In the genomic region with DNA sequence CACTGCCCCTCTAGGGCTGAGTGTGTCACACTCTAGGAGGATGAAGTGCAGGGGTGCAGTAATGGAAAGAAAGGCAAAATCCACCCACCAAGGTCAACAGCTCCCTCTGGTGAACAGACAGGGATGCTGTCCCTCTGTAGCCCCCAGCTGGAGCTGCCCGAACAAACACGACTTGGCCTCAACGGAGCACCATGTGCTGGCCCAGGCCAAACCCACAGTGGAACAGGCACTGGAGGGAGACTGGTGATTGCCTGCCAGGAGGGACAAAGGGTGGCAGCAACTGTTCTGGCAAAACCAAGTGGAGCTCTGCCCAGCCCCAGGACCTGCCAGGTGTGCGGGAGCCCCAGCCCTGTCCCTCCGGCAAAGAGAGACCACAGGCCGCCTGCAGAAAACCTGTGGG, we compare ENCODE assay signal across 12 cellular contexts. TPM values are rescaled to one million over a fixed set of nuclear protein-coding genes. Genes with fewer than 3 reads are reported as not detected.
DNase-seq lines count a peak whose midpoint lies in the region; TF ChIP-seq lines count a peak whose summit lies in the region.
"Had no signal": no experiment of that assay in that cellular context is flagged by ENCODE, and none has a peak within 500 bp of the region (broad histone marks: within the 10 kb centered on the region; RNA-seq: fewer than 3 reads in every experiment).

No MANE protein-coding gene starts in this region.

- H3K4me1 Mint-ChIP-seq in T-helper 2 cell treated with Interferon-gamma antibody and Interleukin-4, amounts not matched to agents 5 μg/mL and 100 μg/mL, for 36 hours (ENCODE audit: low read depth): peaks cover 4% of the 10 kb centered on the region
- peaks cover 4% of the 10 kb centered on the region for H3K4me1 Mint-ChIP-seq in glutamatergic neuron (ENCODE audit: low read depth, unreplicated experiment)

- H3K9me3 Mint-ChIP-seq in T-helper 2 cell treated with Interferon-gamma antibody and Interleukin-4, amounts not matched to agents 5 μg/mL and 100 μg/mL, for 36 hours: no peaks in the 10 kb centered on the region
- no peaks in the 10 kb centered on the region for H3K9me3 Mint-ChIP-seq in glutamatergic neuron (ENCODE audit: unreplicated experiment)

- no peaks in the 10 kb centered on the region for H3K9me3 ChIP-seq in SJCRH30 (replicated peaks)
- H3K9me3 ChIP-seq: adrenal gland, Peyer's patch, suprapubic skin had no signal

- peak overlapping the region; percentile 20 for H3K27ac Mint-ChIP-seq in T-helper 2 cell treated with Interferon-gamma antibody and Interleukin-4, amounts not matched to agents 5 μg/mL and 100 μg/mL, for 36 hours
- H3K27ac Mint-ChIP-seq in glutamatergic neuron (ENCODE audit: unreplicated experiment): no peak overlapping the region

- H3K4me3 Mint-ChIP-seq in T-helper 2 cell treated with Interferon-gamma antibody and Interleukin-4, amounts not matched to agents 5 μg/mL and 100 μg/mL, for 36 hours: no peak overlapping the region
- H3K4me3 Mint-ChIP-seq in glutamatergic neuron (ENCODE audit: unreplicated experiment): no peak overlapping the region

- H3K27me3 Mint-ChIP-seq in T-helper 2 cell treated with Interferon-gamma antibody and Interleukin-4, amounts not matched to agents 5 μg/mL and 100 μg/mL, for 36 hours (ENCODE audit: low read depth): no peaks in the 10 kb centered on the region
- H3K27me3 Mint-ChIP-seq in glutamatergic neuron (ENCODE audit: unreplicated experiment): peaks cover 4% of the 10 kb centered on the region

- H3K27ac ChIP-seq in SJCRH30: no peak overlapping the region
- H3K27ac ChIP-seq: adrenal gland, Peyer's patch, suprapubic skin had no signal

- H3K4me1 ChIP-seq in SJCRH30: no peaks in the 10 kb centered on the region
- H3K4me1 ChIP-seq: adrenal gland, Peyer's patch, suprapubic skin had no signal

- no peaks in the 10 kb centered on the region for H3K27me3 ChIP-seq in SJCRH30
- H3K27me3 ChIP-seq: adrenal gland, Peyer's patch, suprapubic skin had no signal

- H3K4me3 ChIP-seq in cardiac fibroblast (replicated peaks in 1 of 2; ENCODE audit: low read depth in 2 of 2, low read length in 2 of 2) (no peak overlapping the region), retinal pigment epithelial cell (ENCODE audit: low read length) (no peak overlapping the region), SJCRH30 (no peak overlapping the region)
- H3K4me3 ChIP-seq: adrenal gland, Peyer's patch, suprapubic skin had no signal

- peak; percentile 9 for TF ChIP-seq CTCF in cardiac fibroblast (IDR thresholded peaks at IDR 0.05; ENCODE audit: low read depth, low read length)
- TF ChIP-seq CTCF in retinal pigment epithelial cell (conservative IDR thresholded peaks at IDR 0.05; ENCODE audit: low read depth, low read length): peak; percentile 37
- TF ChIP-seq CTCF in glutamatergic neuron (IDR thresholded peaks at IDR 0.05; ENCODE audit: partially characterized antibody, unreplicated experiment): no peak

- peaks cover 76% of the 10 kb centered on the region for H3K36me3 ChIP-seq in SJCRH30

- no peak for DNase-seq in T-helper 2 cell treated with Interferon-gamma antibody and Interleukin-4, amounts not matched to agents 5 μg/mL and 100 μg/mL, for 36 hours (ENCODE audit: low spot score)
- DNase-seq in T-helper 2 cell (no peak), Kasumi-1 (lab: John Stamatoyannopoulos, UW) (peak; percentile 10 to 16), cardiac fibroblast (ENCODE audit: low read depth in 2 of 2) (peak in 1 of 2 donors; percentile 4), retinal pigment epithelial cell (ENCODE audit: low read depth) (no peak), SJCRH30 (no peak), RKO (ENCODE audit: low spot score) (no peak), glutamatergic neuron (no peak)
- DNase-seq: adrenal gland, DMS79 treated with DMSO at 0.1 percent for 48 hours had no signal

- peaks cover 65% of the 10 kb centered on the region for H3K36me3 Mint-ChIP-seq in T-helper 2 cell treated with Interferon-gamma antibody and Interleukin-4, amounts not matched to agents 5 μg/mL and 100 μg/mL, for 36 hours (ENCODE audit: low read depth)
- peaks cover 7% of the 10 kb centered on the region for H3K36me3 Mint-ChIP-seq in glutamatergic neuron (ENCODE audit: unreplicated experiment)

RNA-seq across cellular contexts. Expression of a gene that starts 20.7 kb away (rescaled TPM):
- total RNA-seq in SJCRH30 (2014; rRNA removed; shearing (Covaris generic)): 222 and 224 TPM in 2 replicates
- 69.0 TPM for total RNA-seq in glutamatergic neuron (ENCODE audit: unreplicated experiment)

Comparison
In these comparisons a context has a peak if more than half of its experiments do, and no peak if none do; other contexts are left out.
1. DNase-seq: peak in Kasumi-1 (2 of 2); none in T-helper 2 cell treated with Interferon-gamma antibody and Interleukin-4, amounts not matched to agents 5 μg/mL and 100 μg/mL, for 36 hours (single experiment), T-helper 2 cell (0 of 5), retinal pigment epithelial cell (single experiment), SJCRH30 (0 of 2), RKO (single experiment) and glutamatergic neuron (single experiment).